13 cellular contexts compared by ENCODE assay signal in genomic region chrX:39827959-39828358, GRCh38.
DNase-seq lines count a peak whose midpoint lies in the region; ATAC-seq, FAIRE-seq and TF ChIP-seq lines count a peak whose summit lies in the region.
"Had no signal": no experiment of that assay in that cellular context is flagged by ENCODE, and none has a peak within 500 bp of the region (broad histone marks: within the 10 kb centered on the region; RNA-seq: fewer than 3 reads in every experiment).

No MANE protein-coding gene starts in this region.

- peaks cover 0 to 18% (median 0%) of the 10 kb centered on the region in 7 donors for H3K27me3 ChIP-seq in heart right ventricle

- intact Hi-C loops in activated naive CD4-positive, alpha-beta T cell treated with anti-CD3 and anti-CD28 coated beads for 36 hours (cut with micrococcal nuclease): no loop called here
- intact Hi-C loops in heart right ventricle (cut with DNase I): loop anchor here in 1 of 10 donors (10.0 kb wide), 1 partner anchor 67 kb away; no protein-coding TSS in a partner anchor
- intact Hi-C loops in Right ventricle myocardium superior (cut with DNase I): no loop called here

- TF ChIP-seq POLR2A in GM12891 (IDR thresholded peaks at IDR 0.05; ENCODE audit: low read depth, low read length): no peak

- H3K4me1 ChIP-seq in heart right ventricle: no peaks in the 10 kb centered on the region

- no peaks in the 10 kb centered on the region for H3K36me3 Mint-ChIP-seq in osteocyte (ENCODE audit: unreplicated experiment)
- no peaks in the 10 kb centered on the region for H3K36me3 Mint-ChIP-seq in activated naive CD4-positive, alpha-beta T cell treated with anti-CD3 and anti-CD28 coated beads for 36 hours (ENCODE audit: low read depth)
- H3K36me3 Mint-ChIP-seq: CD14-positive monocyte had no signal

- TF ChIP-seq CTCF in osteocyte (IDR thresholded peaks at IDR 0.05): no peak
- TF ChIP-seq CTCF in heart right ventricle (IDR thresholded peaks at IDR 0.05): no peak

- H3K9me3 ChIP-seq in heart right ventricle: peaks cover 0 to 18% (median 0%) of the 10 kb centered on the region in 11 donors

- CTCF ChIA-PET in activated naive CD4-positive, alpha-beta T cell treated with anti-CD3 and anti-CD28 coated beads for 36 hours (lab: Charles Lee): interaction anchor here (0.7 kb wide), 1 partner anchor 17 kb away, joined by 3 read pairs; no protein-coding TSS in a partner anchor

- ATAC-seq in GM19452 (IDR thresholded peaks at IDR 0.05; ENCODE audit: unreplicated experiment) (peak; percentile 78), HG03342 (IDR thresholded peaks at IDR 0.05; ENCODE audit: unreplicated experiment) (peak; percentile 88), esophagus mucosa (peak; percentile 40), heart right ventricle (no peak), Right ventricle myocardium superior (ENCODE audit: poor library complexity) (no peak)
- ATAC-seq: activated T-cell treated with anti-CD3 and anti-CD28 coated beads, Interleukin-2, amount 50 U/mL, for 4 hours had no signal

- no peak overlapping the region for H3K27ac Mint-ChIP-seq in osteocyte (ENCODE audit: unreplicated experiment)
- H3K27ac Mint-ChIP-seq in activated naive CD4-positive, alpha-beta T cell treated with anti-CD3 and anti-CD28 coated beads for 36 hours: no peak overlapping the region
- H3K27ac Mint-ChIP-seq: CD14-positive monocyte had no signal

- 78 to 81% methylated on average over 15 of the region's 15 CpGs for WGBS in heart right ventricle, 2 donors

- H3K27ac ChIP-seq in heart right ventricle: no peak overlapping the region

- no peak overlapping the region for H3K4me3 ChIP-seq in heart right ventricle

- DNase-seq in GM12891 (ENCODE audit: insufficient read length, low spot score) (no peak), osteocyte (ENCODE audit: extremely low spot score, unreplicated experiment) (no peak), heart right ventricle (no peak), Right ventricle myocardium superior (no peak)
- DNase-seq in activated naive CD4-positive, alpha-beta T cell treated with anti-CD3 and anti-CD28 coated beads for 36 hours: no peak
- DNase-seq: activated T-cell treated with anti-CD3 and anti-CD28 coated beads, Interleukin-2, amount 50 U/mL, for 4 hours; mesenchymal stem cell; NCI-H2081 had no signal

- H3K36me3 ChIP-seq in heart right ventricle: no peaks in the 10 kb centered on the region

- FAIRE-seq in GM12891 (lab: Jason Lieb, UNC): peak; percentile 94
- FAIRE-seq: endothelial cell of umbilical vein had no signal

- no peak overlapping the region for H3K4me3 Mint-ChIP-seq in osteocyte (ENCODE audit: unreplicated experiment)
- no peak overlapping the region for H3K4me3 Mint-ChIP-seq in activated naive CD4-positive, alpha-beta T cell treated with anti-CD3 and anti-CD28 coated beads for 36 hours
- H3K4me3 Mint-ChIP-seq: activated T-cell treated with anti-CD3 and anti-CD28 coated beads, Interleukin-2, amount 50 U/mL, for 4 hours; CD14-positive monocyte had no signal

- no peaks in the 10 kb centered on the region for H3K27me3 Mint-ChIP-seq in osteocyte (ENCODE audit: unreplicated experiment)
- H3K27me3 Mint-ChIP-seq in activated naive CD4-positive, alpha-beta T cell treated with anti-CD3 and anti-CD28 coated beads for 36 hours (ENCODE audit: low read depth): peaks cover 2% of the 10 kb centered on the region

- H3K4me1 Mint-ChIP-seq in osteocyte (ENCODE audit: unreplicated experiment): peaks cover 5% of the 10 kb centered on the region
- no peaks in the 10 kb centered on the region for H3K4me1 Mint-ChIP-seq in activated naive CD4-positive, alpha-beta T cell treated with anti-CD3 and anti-CD28 coated beads for 36 hours (ENCODE audit: low read depth)

- H3K9me3 Mint-ChIP-seq in osteocyte (ENCODE audit: unreplicated experiment): peaks cover 11% of the 10 kb centered on the region
- peaks cover 5% of the 10 kb centered on the region for H3K9me3 Mint-ChIP-seq in activated naive CD4-positive, alpha-beta T cell treated with anti-CD3 and anti-CD28 coated beads for 36 hours
- H3K9me3 Mint-ChIP-seq: activated T-cell treated with anti-CD3 and anti-CD28 coated beads, Interleukin-2, amount 50 U/mL, for 4 hours had no signal

TF ChIP-seq in GM12891, 5 proteins besides CTCF, POLR2A, EP300 and RAD21:
- no peak for TF ChIP-seq POLR2AphosphoS5 (IDR thresholded peaks at IDR 0.05; ENCODE audit: low read depth, low read length)
- no peak for TF ChIP-seq PAX5 (IDR thresholded peaks at IDR 0.05; ENCODE audit: insufficient read depth, low read length, severe bottlenecking)
- TF ChIP-seq POU2F2 (IDR thresholded peaks at IDR 0.05; ENCODE audit: low read depth, low read length): no peak
- TF ChIP-seq TAF1 (IDR thresholded peaks at IDR 0.05; ENCODE audit: low read depth, low read length): no peak
- no peak for TF ChIP-seq SPI1 (IDR thresholded peaks at IDR 0.05; ENCODE audit: low read depth, low read length)
TF ChIP-seq in GM12891: peak in this region for 0.

Comparison
In these comparisons a context has a peak if more than half of its experiments do, and no peak if none do; other contexts are left out.
1. ATAC-seq: peak in GM19452 (single experiment), HG03342 (single experiment) and esophagus mucosa (single experiment); none in heart right ventricle (0 of 8) and Right ventricle myocardium superior (single experiment).